ENCODE assay signal across 8 cellular contexts in the genomic region with DNA sequence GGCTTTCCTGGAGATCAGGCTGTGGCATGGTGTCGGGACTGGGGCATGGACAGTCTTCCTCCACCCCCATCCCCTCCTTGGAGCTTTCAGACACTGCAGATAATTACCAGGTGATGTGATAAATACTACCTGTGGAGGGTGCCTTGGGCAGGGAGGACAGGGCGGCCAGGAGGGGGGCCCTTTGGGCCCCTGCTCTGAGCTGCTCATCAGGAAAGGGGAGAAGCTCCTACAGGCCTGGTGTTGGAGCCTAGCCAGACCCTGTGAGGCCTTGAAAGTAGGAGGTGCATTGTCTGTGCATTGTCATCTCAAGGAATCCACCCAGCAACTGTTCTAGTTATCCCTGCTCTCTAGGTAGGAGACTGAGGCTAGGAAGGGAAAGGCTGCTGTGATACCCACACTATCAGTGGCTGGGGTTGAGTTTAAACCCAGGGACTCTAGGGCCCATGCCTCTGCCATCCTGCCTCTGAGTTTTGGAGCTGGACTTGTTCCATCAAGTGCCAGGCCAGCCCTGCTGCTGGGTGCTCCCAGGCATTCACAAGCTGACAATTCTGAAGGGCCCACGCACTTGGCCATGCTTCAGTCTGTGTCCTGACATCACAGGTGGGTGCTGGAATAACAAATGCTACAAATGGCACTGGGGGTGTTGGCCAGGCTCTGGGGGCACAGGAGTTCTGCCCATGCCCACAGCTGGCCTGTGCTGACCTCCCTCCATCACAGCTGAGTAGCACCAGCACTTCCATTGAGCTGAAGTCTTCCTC. TPM values are rescaled to one million over a fixed set of nuclear protein-coding genes. Genes with fewer than 3 reads are reported as not detected.
A peak's percentile ranks its signal among the peaks of the same experiment; 100 is the strongest.
DNase-seq lines count a peak whose midpoint lies in the region; ATAC-seq, FAIRE-seq and TF ChIP-seq lines count a peak whose summit lies in the region.
"Not testable (repeated sequence)": the region's sequence is repeated elsewhere in the genome, so short reads cannot be mapped to it uniquely, and the experiment has no call there.

No MANE protein-coding gene starts in this region.

- CTCF ChIA-PET in A549 (lab: Yijun Ruan, JAX): interaction anchor here (0.6 to 1.2 kb wide), 2 partner anchors 8 to 74 kb away, joined by 3 to 4 read pairs; no protein-coding TSS in a partner anchor

- peaks cover 28% of the 10 kb centered on the region for H3K4me1 Mint-ChIP-seq in activated T-helper 2 cell treated with anti-CD3 and anti-CD28 coated beads, Interferon-gamma antibody, Interleukin-2, Interleukin-4, amounts not matched to agents 10 μg/mL and 5 μg/mL and 100 μg/mL, durations not matched to agents 14 hours and 24 hours and 36 hours (ENCODE audit: low read depth)
- H3K4me1 Mint-ChIP-seq in effector memory CD8-positive, alpha-beta T cell (ENCODE audit: low read depth in 2 of 2): peaks cover 24% of the 10 kb centered on the region in 2 donors

- not testable (repeated sequence) for FAIRE-seq in A549 (lab: Jason Lieb, UNC)

- not testable (repeated sequence) for H3K36me3 Mint-ChIP-seq in activated T-helper 2 cell treated with anti-CD3 and anti-CD28 coated beads, Interferon-gamma antibody, Interleukin-2, Interleukin-4, amounts not matched to agents 10 μg/mL and 5 μg/mL and 100 μg/mL, durations not matched to agents 14 hours and 24 hours and 36 hours (ENCODE audit: low read depth); effector memory CD8-positive, alpha-beta T cell (ENCODE audit: insufficient read depth)

- POLR2A ChIA-PET in A549 (lab: Yijun Ruan, JAX): not testable (repeated sequence)

- H3K9me3 ChIP-seq in A549; RWPE2 (ENCODE audit: severe bottlenecking); neutrophil; testis: not testable (repeated sequence)

- not testable (repeated sequence) for H3K36me3 ChIP-seq in RWPE2 (ENCODE audit: low read depth); neutrophil; testis (ENCODE audit: low read depth, missing control alignments)

- DNase-seq in A549 (ENCODE audit: low read depth in 1 of 2, low spot score in 1 of 2) (peak in 1 of 2 experiments; percentile 51), glomerular visceral epithelial cell (ENCODE audit: extremely low spot score) (peak; percentile 65), testis (peak; percentile 52)
- not testable (repeated sequence) for DNase-seq in HL-60 (ENCODE audit: low read depth in 1 of 2, low spot score in 1 of 2); RWPE2 (ENCODE audit: low spot score); activated T-helper 2 cell treated with anti-CD3 and anti-CD28 coated beads, Interferon-gamma antibody, Interleukin-2, Interleukin-4, amounts not matched to agents 10 μg/mL and 5 μg/mL and 100 μg/mL, durations not matched to agents 14 hours and 24 hours and 36 hours (ENCODE audit: low spot score); effector memory CD8-positive, alpha-beta T cell

- not testable (repeated sequence) for TF ChIP-seq EP300 in A549 (IDR thresholded peaks at IDR 0.05)

- intact Hi-C loops in activated T-helper 2 cell treated with anti-CD3 and anti-CD28 coated beads, Interferon-gamma antibody, Interleukin-2, Interleukin-4, amounts not matched to agents 10 μg/mL and 5 μg/mL and 100 μg/mL, durations not matched to agents 14 hours and 24 hours and 36 hours (cut with micrococcal nuclease): loop anchor here (5.0 kb wide), 1 partner anchor 43 kb away; the partner anchor contains the start of genes GUCD1 and SNRPD3
- intact Hi-C loops in testis (cut with DNase I; ENCODE audit: low total_unique reads): not testable (repeated sequence)

- not testable (repeated sequence) for H3K4me3 Mint-ChIP-seq in activated T-helper 2 cell treated with anti-CD3 and anti-CD28 coated beads, Interferon-gamma antibody, Interleukin-2, Interleukin-4, amounts not matched to agents 10 μg/mL and 5 μg/mL and 100 μg/mL, durations not matched to agents 14 hours and 24 hours and 36 hours (ENCODE audit: low read depth); effector memory CD8-positive, alpha-beta T cell

- H3K4me2 ChIP-seq in A549: peak overlapping the region; percentile 97

- H3K27me3 ChIP-seq in HL-60 (ENCODE audit: insufficient read depth, poor library complexity, severe bottlenecking); RWPE2 (ENCODE audit: insufficient read depth, poor library complexity, severe bottlenecking); neutrophil; testis: not testable (repeated sequence)

- TF ChIP-seq POLR2A in A549 (IDR thresholded peaks at IDR 0.05; ENCODE audit: low read length); testis (IDR thresholded peaks at IDR 0.05): not testable (repeated sequence)

- not testable (repeated sequence) for H3K4me3 ChIP-seq in A549; HL-60 (replicated peaks; ENCODE audit: insufficient read depth, low read length); RWPE2 (ENCODE audit: severe bottlenecking); neutrophil (ENCODE audit: low read depth in 1 of 2, low read length in 1 of 2); testis

- H3K27ac Mint-ChIP-seq in activated T-helper 2 cell treated with anti-CD3 and anti-CD28 coated beads, Interferon-gamma antibody, Interleukin-2, Interleukin-4, amounts not matched to agents 10 μg/mL and 5 μg/mL and 100 μg/mL, durations not matched to agents 14 hours and 24 hours and 36 hours: peak overlapping the region; percentile 38
- peak overlapping the region; percentile 46 to 56 for H3K27ac Mint-ChIP-seq in effector memory CD8-positive, alpha-beta T cell

- H3K4me1 ChIP-seq in A549: peaks cover 38% of the 10 kb centered on the region
- not testable (repeated sequence) for H3K4me1 ChIP-seq in RWPE2 (ENCODE audit: insufficient read depth, poor library complexity, severe bottlenecking)
- H3K4me1 ChIP-seq in neutrophil (ENCODE audit: control insufficient read depth in 1 of 2, insufficient read depth in 1 of 2, low read depth in 1 of 2, low read length in 1 of 2): peaks cover 36 to 52% of the 10 kb centered on the region in 2 experiments
- H3K4me1 ChIP-seq in testis: peaks cover 19% of the 10 kb centered on the region

- not testable (repeated sequence) for ATAC-seq in A549; effector memory CD8-positive, alpha-beta T cell (replicated peaks)
- ATAC-seq in RWPE2 (ENCODE audit: low read depth): peak; percentile 26; the same call in 1 of the 3 replicates

- not testable (repeated sequence) for TF ChIP-seq CTCF in A549 (IDR thresholded peaks at IDR 0.05); HL-60 (IDR thresholded peaks at IDR 0.05; ENCODE audit: insufficient read depth, low read length); RWPE2 (IDR thresholded peaks at IDR 0.05; ENCODE audit: poor library complexity, severe bottlenecking); neutrophil (IDR thresholded peaks at IDR 0.05); testis (IDR thresholded peaks at IDR 0.05)

- H3K9me3 Mint-ChIP-seq in activated T-helper 2 cell treated with anti-CD3 and anti-CD28 coated beads, Interferon-gamma antibody, Interleukin-2, Interleukin-4, amounts not matched to agents 10 μg/mL and 5 μg/mL and 100 μg/mL, durations not matched to agents 14 hours and 24 hours and 36 hours; effector memory CD8-positive, alpha-beta T cell: not testable (repeated sequence)

- WGBS in A549 (ENCODE audit: missing lambda C conversion rate): 73% methylated on average over 2 of the region's 3 CpGs
- 70 to 83% methylated on average over 1 to 3 of the region's 3 CpGs for WGBS in testis, 2 donors

- TF ChIP-seq RAD21 in A549 (conservative IDR thresholded peaks at IDR 0.05 in 1 of 2, IDR thresholded peaks at IDR 0.05 in 1 of 2): not testable (repeated sequence)

- H3K27ac ChIP-seq in A549 (peak overlapping the region; percentile 87 to 94), HL-60 (replicated peaks) (peak overlapping the region; percentile 85), neutrophil (peak overlapping the region; percentile 94)
- H3K27ac ChIP-seq in RWPE2 (ENCODE audit: poor library complexity, severe bottlenecking); testis: not testable (repeated sequence)

- not testable (repeated sequence) for H3K27me3 Mint-ChIP-seq in activated T-helper 2 cell treated with anti-CD3 and anti-CD28 coated beads, Interferon-gamma antibody, Interleukin-2, Interleukin-4, amounts not matched to agents 10 μg/mL and 5 μg/mL and 100 μg/mL, durations not matched to agents 14 hours and 24 hours and 36 hours (ENCODE audit: low read depth); effector memory CD8-positive, alpha-beta T cell

RNA-seq across cellular contexts. Expression of gene GGT1, which starts 2.9 kb away (rescaled TPM):
- 50.1 and 51.5 TPM in 2 replicates for polyA plus RNA-seq in A549 (2011; rRNA removed)
- polyA plus RNA-seq in A549 (2012; cell fraction: cytosol; rRNA removed): 89.3 and 113 TPM in 2 replicates
- 325 and 377 TPM in 2 replicates for polyA plus RNA-seq in A549 (2012; cell fraction: nucleus; rRNA removed)
- polyA plus RNA-seq in A549 (2017; fragmentation: RNase III; extraction: RNeasy Plus Mini Kit Qiagen cat#74134 plus additional on column Dnase treatment): 102 to 125 TPM (median 118 TPM) in 3 replicates
- 43.4 and 61.4 TPM in 2 replicates for polyA minus RNA-seq in A549 (2011; rRNA and poly(A)+ RNA removed)
- total RNA-seq in activated T-helper 2 cell treated with anti-CD3 and anti-CD28 coated beads, Interferon-gamma antibody, Interleukin-2, Interleukin-4, amounts not matched to agents 10 μg/mL and 5 μg/mL and 100 μg/mL, durations not matched to agents 14 hours and 24 hours and 36 hours: 46.2 and 47.0 TPM in 2 replicates
- 10 to 100 TPM; 75.3 to 78.2 TPM for total RNA-seq in testis
- polyA plus RNA-seq in testis (ENCODE audit: insufficient read depth, low read depth, low replicate concordance): 23.1 TPM

RNA-seq across cellular contexts. Expression of gene LRRC75B, which starts 7.3 kb away (rescaled TPM):
- 5.3 and 6.2 TPM in 2 replicates for polyA plus RNA-seq in A549 (2011; rRNA removed)
- polyA plus RNA-seq in A549 (2012; cell fraction: cytosol; rRNA removed): 9.7 and 13.7 TPM in 2 replicates
- polyA plus RNA-seq in A549 (2012; cell fraction: nucleus; rRNA removed): 40.9 and 50.7 TPM in 2 replicates
- polyA plus RNA-seq in A549 (2017; fragmentation: RNase III; extraction: RNeasy Plus Mini Kit Qiagen cat#74134 plus additional on column Dnase treatment): 5.5 to 8.3 TPM (median 7.1 TPM) in 3 replicates
- 5.1 and 7.3 TPM in 2 replicates for polyA minus RNA-seq in A549 (2011; rRNA and poly(A)+ RNA removed)
- total RNA-seq in activated T-helper 2 cell treated with anti-CD3 and anti-CD28 coated beads, Interferon-gamma antibody, Interleukin-2, Interleukin-4, amounts not matched to agents 10 μg/mL and 5 μg/mL and 100 μg/mL, durations not matched to agents 14 hours and 24 hours and 36 hours: 4.5 and 4.7 TPM in 2 replicates
- total RNA-seq in testis: 100 to 1,000 TPM; 120 to 162 TPM
- 33.0 TPM for polyA plus RNA-seq in testis (ENCODE audit: insufficient read depth, low read depth, low replicate concordance)

RNA-seq across cellular contexts. Expression of gene SNRPD3, which starts 44.3 kb away (rescaled TPM):
- polyA plus RNA-seq in A549 (2011; rRNA removed) (157 and 212 TPM in 2 replicates), A549 (2017; fragmentation: RNase III; extraction: RNeasy Plus Mini Kit Qiagen cat#74134 plus additional on column Dnase treatment) (334 to 372 TPM (median 344 TPM) in 3 replicates), testis (ENCODE audit: insufficient read depth, low read depth, low replicate concordance) (75.5 TPM)
- 193 and 202 TPM in 2 replicates for polyA plus RNA-seq in A549 (2012; cell fraction: cytosol; rRNA removed)
- 86.5 and 137 TPM in 2 replicates for polyA plus RNA-seq in A549 (2012; cell fraction: nucleus; rRNA removed)
- polyA minus RNA-seq in A549 (2011; rRNA and poly(A)+ RNA removed): 123 and 187 TPM in 2 replicates
- 148 and 160 TPM in 2 replicates for total RNA-seq in activated T-helper 2 cell treated with anti-CD3 and anti-CD28 coated beads, Interferon-gamma antibody, Interleukin-2, Interleukin-4, amounts not matched to agents 10 μg/mL and 5 μg/mL and 100 μg/mL, durations not matched to agents 14 hours and 24 hours and 36 hours
- total RNA-seq in testis: 100 to 1,000 TPM; 117 to 175 TPM

RNA-seq across cellular contexts. Expression of gene GUCD1, which starts 45.2 kb away (rescaled TPM):
- polyA plus RNA-seq in A549 (2011; rRNA removed) (37.1 and 48.2 TPM in 2 replicates), A549 (2017; fragmentation: RNase III; extraction: RNeasy Plus Mini Kit Qiagen cat#74134 plus additional on column Dnase treatment) (37.7 to 43.8 TPM (median 43.5 TPM) in 3 replicates), testis (ENCODE audit: insufficient read depth, low read depth, low replicate concordance) (93.6 TPM)
- polyA plus RNA-seq in A549 (2012; cell fraction: cytosol; rRNA removed): 61.5 and 76.8 TPM in 2 replicates
- polyA plus RNA-seq in A549 (2012; cell fraction: nucleus; rRNA removed): 61.6 and 75.0 TPM in 2 replicates
- polyA minus RNA-seq in A549 (2011; rRNA and poly(A)+ RNA removed): 78.9 and 81.9 TPM in 2 replicates
- total RNA-seq in activated T-helper 2 cell treated with anti-CD3 and anti-CD28 coated beads, Interferon-gamma antibody, Interleukin-2, Interleukin-4, amounts not matched to agents 10 μg/mL and 5 μg/mL and 100 μg/mL, durations not matched to agents 14 hours and 24 hours and 36 hours: 115 and 128 TPM in 2 replicates
- 100 to 1,000 TPM in 1 of 2 donors, 10 to 100 TPM in 1; 91.7 to 123 TPM for total RNA-seq in testis

Comparison
In these comparisons a context has a peak if more than half of its experiments do, and no peak if none do; other contexts are left out.
1. RNA of gene LRRC75B, which starts 7.3 kb away (total RNA-seq): 120 to 162 TPM in testis; 4.5 to 4.7 TPM in activated T-helper 2 cell treated with anti-CD3 and anti-CD28 coated beads, Interferon-gamma antibody, Interleukin-2, Interleukin-4, amounts not matched to agents 10 μg/mL and 5 μg/mL and 100 μg/mL, durations not matched to agents 14 hours and 24 hours and 36 hours; every median in the first group is over 10 times any median in the second.